In genomic region chr12:41970744-41971143, GRCh38 we compare ENCODE assay signal across 15 cellular contexts.
DNase-seq lines count a peak whose midpoint lies in the region; ATAC-seq and TF ChIP-seq lines count a peak whose summit lies in the region.
"Had no signal": no experiment of that assay in that cellular context is flagged by ENCODE, and none has a peak within 500 bp of the region (broad histone marks: within the 10 kb centered on the region; RNA-seq: fewer than 3 reads in every experiment).

No MANE protein-coding gene starts in this region.

- no peak overlapping the region for H3K27ac ChIP-seq in mesenchymal stem cell (ENCODE audit: low read length, poor library complexity, severe bottlenecking)
- H3K27ac ChIP-seq in gastroesophageal sphincter = no peak overlapping the region
- H3K27ac ChIP-seq in neural progenitor cell = no peak overlapping the region
- H3K27ac ChIP-seq: BLaER1 had no signal

- H3K9ac ChIP-seq in mesenchymal stem cell (ENCODE audit: low read length) = no peak overlapping the region
- H3K9ac ChIP-seq in neural progenitor cell = no peak overlapping the region
- H3K9ac ChIP-seq: BLaER1 had no signal

- intact Hi-C loops in natural killer cell (cut with micrococcal nuclease) = no loop called here

- no peak overlapping the region for H4K91ac ChIP-seq in mesenchymal stem cell (ENCODE audit: low read length)

- H3K4me3 ChIP-seq in mesenchymal stem cell (ENCODE audit: insufficient read depth in 1 of 2, low read depth in 1 of 2, low read length in 2 of 2) = no peak overlapping the region
- H3K4me3 ChIP-seq in gastroesophageal sphincter = no peak overlapping the region
- no peak overlapping the region for H3K4me3 ChIP-seq in neural progenitor cell
- H3K4me3 ChIP-seq: BLaER1, HAP-1 had no signal

- H3K18ac ChIP-seq in mesenchymal stem cell (ENCODE audit: low read depth in 1 of 2, low read length in 2 of 2) = no peak overlapping the region

- H3K14ac ChIP-seq in mesenchymal stem cell (ENCODE audit: low read length in 2 of 2) = no peak overlapping the region

- DNase-seq in H4 (ENCODE audit: low spot score) = peak; percentile 7
- peak; percentile 29 for DNase-seq in M059J (ENCODE audit: low read depth)
- DNase-seq in kidney tubule cell (ENCODE audit: low spot score) = peak; percentile 57
- no peak for DNase-seq in mesenchymal stem cell
- DNase-seq in natural killer cell = no peak
- DNase-seq in activated naive CD4-positive, alpha-beta T cell treated with anti-CD3 and anti-CD28 coated beads, Interleukin-2, amount 50 U/mL, for 72 hours (ENCODE audit: low spot score in 2 of 2) = no peak
- DNase-seq in neural progenitor cell (ENCODE audit: low spot score) = no peak
- DNase-seq: 8988T; Calu3; CD8-positive, alpha-beta T cell; DMS79 treated with DMSO at 0.1 percent for 48 hours; GF-D8 had no signal

- H3K27ac Mint-ChIP-seq in natural killer cell = no peak overlapping the region
- H3K27ac Mint-ChIP-seq in activated naive CD4-positive, alpha-beta T cell treated with anti-CD3 and anti-CD28 coated beads, Interleukin-2, amount 50 U/mL, for 72 hours = no peak overlapping the region
- no peak overlapping the region for H3K27ac Mint-ChIP-seq in neural progenitor cell
- H3K27ac Mint-ChIP-seq: CD8-positive, alpha-beta T cell had no signal

- no peaks in the 10 kb centered on the region for H3K79me1 ChIP-seq in mesenchymal stem cell (replicated peaks; ENCODE audit: low read length, poor library complexity, severe bottlenecking)

- H3K4me1 ChIP-seq in mesenchymal stem cell (ENCODE audit: control insufficient read depth, insufficient read depth, low read depth, low read length) (peaks cover 2% of the 10 kb centered on the region), gastroesophageal sphincter (peaks cover 0 to 15% (median 4%) of the 10 kb centered on the region in 3 donors), neural progenitor cell (peaks cover 38% of the 10 kb centered on the region)
- H3K4me1 ChIP-seq: BLaER1 had no signal

- TF ChIP-seq CTCF in gastroesophageal sphincter (IDR thresholded peaks at IDR 0.05) (no peak), natural killer cell (IDR thresholded peaks at IDR 0.05) (no peak), neural progenitor cell (IDR thresholded peaks at IDR 0.05) (no peak)

- no peak overlapping the region for H2BK15ac ChIP-seq in mesenchymal stem cell (ENCODE audit: low read depth, poor library complexity, severe bottlenecking)

- no peak overlapping the region for H3K23ac ChIP-seq in mesenchymal stem cell (ENCODE audit: low read length in 2 of 2)

- H3K27me3 ChIP-seq in mesenchymal stem cell (ENCODE audit: control insufficient read depth in 1 of 2, insufficient read depth in 1 of 2, low read length in 2 of 2) (no peaks in the 10 kb centered on the region), gastroesophageal sphincter (no peaks in the 10 kb centered on the region), neural progenitor cell (no peaks in the 10 kb centered on the region)
- H3K27me3 ChIP-seq: BLaER1 had no signal

- H3K4me1 Mint-ChIP-seq in natural killer cell = no peaks in the 10 kb centered on the region
- peaks cover 35% of the 10 kb centered on the region for H3K4me1 Mint-ChIP-seq in neural progenitor cell

- H3K36me3 Mint-ChIP-seq in natural killer cell (no peaks in the 10 kb centered on the region), neural progenitor cell (no peaks in the 10 kb centered on the region)
- no peaks in the 10 kb centered on the region for H3K36me3 Mint-ChIP-seq in activated naive CD4-positive, alpha-beta T cell treated with anti-CD3 and anti-CD28 coated beads, Interleukin-2, amount 50 U/mL, for 72 hours
- H3K36me3 Mint-ChIP-seq: CD8-positive, alpha-beta T cell had no signal

- no peak for ATAC-seq in gastroesophageal sphincter
- ATAC-seq in natural killer cell = no peak
- no peak for ATAC-seq in activated naive CD4-positive, alpha-beta T cell treated with anti-CD3 and anti-CD28 coated beads, Interleukin-2, amount 50 U/mL, for 72 hours
- ATAC-seq: CD8-positive, alpha-beta T cell had no signal

- H3K4ac ChIP-seq in mesenchymal stem cell (ENCODE audit: low read depth in 1 of 2, low read length in 2 of 2) = no peak overlapping the region

- peak overlapping the region; percentile 5 for H2AK5ac ChIP-seq in mesenchymal stem cell (ENCODE audit: low read length, severe bottlenecking)

- WGBS in mesenchymal stem cell = 98% methylated on average over 2 of the region's 2 CpGs
- WGBS in gastroesophageal sphincter (ENCODE audit: low coverage in 1 of 2), 2 donors = 86% methylated on average over 2 of the region's 2 CpGs; no CpG with 5 or more reads in 1 of the 2 donors

- no peak for TF ChIP-seq POLR2A in gastroesophageal sphincter (IDR thresholded peaks at IDR 0.05)

- H2BK120ac ChIP-seq in mesenchymal stem cell (ENCODE audit: low read depth, low read length) = no peak overlapping the region

- H3K9me3 ChIP-seq in mesenchymal stem cell (ENCODE audit: control insufficient read depth, low read length) = no peaks in the 10 kb centered on the region
- no peaks in the 10 kb centered on the region for H3K9me3 ChIP-seq in gastroesophageal sphincter
- H3K9me3 ChIP-seq in neural progenitor cell (ENCODE audit: low read depth) = no peaks in the 10 kb centered on the region
- H3K9me3 ChIP-seq: BLaER1, HAP-1 had no signal

- no peak overlapping the region for H2BK5ac ChIP-seq in mesenchymal stem cell (ENCODE audit: low read depth, low read length, poor library complexity, severe bottlenecking)

- H4K8ac ChIP-seq in mesenchymal stem cell (ENCODE audit: low read length) = no peak overlapping the region

- H3K4me3 Mint-ChIP-seq in natural killer cell = no peak overlapping the region
- H3K4me3 Mint-ChIP-seq in neural progenitor cell = no peak overlapping the region
- H3K4me3 Mint-ChIP-seq: CD8-positive, alpha-beta T cell had no signal

- peaks cover 0 to under 1% of the 10 kb centered on the region in 2 donors for H3K27me3 Mint-ChIP-seq in natural killer cell (ENCODE audit: low read depth in 2 of 2)
- peaks cover 2% of the 10 kb centered on the region for H3K27me3 Mint-ChIP-seq in neural progenitor cell (ENCODE audit: insufficient read depth, low read depth)

- TF ChIP-seq EP300 in gastroesophageal sphincter (IDR thresholded peaks at IDR 0.05) = no peak

- H3K9me3 Mint-ChIP-seq in natural killer cell = no peaks in the 10 kb centered on the region
- H3K9me3 Mint-ChIP-seq in activated naive CD4-positive, alpha-beta T cell treated with anti-CD3 and anti-CD28 coated beads, Interleukin-2, amount 50 U/mL, for 72 hours = no peaks in the 10 kb centered on the region
- H3K9me3 Mint-ChIP-seq in neural progenitor cell = peaks cover 3% of the 10 kb centered on the region
- H3K9me3 Mint-ChIP-seq: CD8-positive, alpha-beta T cell had no signal

- no peak overlapping the region for H2AFZ ChIP-seq in mesenchymal stem cell (ENCODE audit: low read depth, low read length)
- H2AFZ ChIP-seq in neural progenitor cell (replicated peaks) = no peak overlapping the region

- no peaks in the 10 kb centered on the region for H3K79me2 ChIP-seq in neural progenitor cell (ENCODE audit: low read depth)

- H4K20me1 ChIP-seq in neural progenitor cell (ENCODE audit: low read depth) = no peaks in the 10 kb centered on the region
- H4K20me1 ChIP-seq: BLaER1 had no signal

- H2BK12ac ChIP-seq in mesenchymal stem cell (ENCODE audit: low read length in 2 of 2) = no peak overlapping the region

- H3F3A ChIP-seq in neural progenitor cell (ENCODE audit: low read depth) = peaks cover 31% of the 10 kb centered on the region

- H3K4me2 ChIP-seq in mesenchymal stem cell (ENCODE audit: low read length, poor library complexity, severe bottlenecking) = no peak overlapping the region
- no peak overlapping the region for H3K4me2 ChIP-seq in neural progenitor cell
- H3K4me2 ChIP-seq: BLaER1 had no signal

- H3K36me3 ChIP-seq in mesenchymal stem cell (ENCODE audit: control insufficient read depth in 1 of 2, insufficient read depth in 2 of 2, low read depth in 1 of 2, low read length in 2 of 2) = no peaks in the 10 kb centered on the region
- no peaks in the 10 kb centered on the region for H3K36me3 ChIP-seq in gastroesophageal sphincter
- H3K36me3 ChIP-seq in neural progenitor cell = no peaks in the 10 kb centered on the region
- H3K36me3 ChIP-seq: BLaER1, HAP-1 had no signal

Comparison
In these comparisons a context has a peak if more than half of its experiments do, and no peak if none do; other contexts are left out.
1. DNase-seq: peak in H4 (single experiment), M059J (single experiment) and kidney tubule cell (single experiment); none in mesenchymal stem cell (single experiment), natural killer cell (single experiment), activated naive CD4-positive, alpha-beta T cell treated with anti-CD3 and anti-CD28 coated beads, Interleukin-2, amount 50 U/mL, for 72 hours (0 of 2) and neural progenitor cell (single experiment).